In genomic region chr6:7697820-7698623, GRCh38 we compare ENCODE assay signal across 2 cellular contexts.
A peak's percentile ranks its signal among the peaks of the same experiment; 100 is the strongest.
TF ChIP-seq lines count a peak whose summit lies in the region.

No MANE protein-coding gene starts in this region.

TF ChIP-seq in A549, 52 proteins besides CTCF, POLR2A, EP300 and RAD21 (continued from another document):
- 0 out of 2 replicates have a peak, but pooled peaks have one; percentile 40 for TF ChIP-seq PBX3 (IDR thresholded peaks at IDR 0.05)
- TF ChIP-seq HDAC2 (IDR thresholded peaks at IDR 0.05): no peak
- no peak for TF ChIP-seq E2F6 (IDR thresholded peaks at IDR 0.05; ENCODE audit: borderline replicate concordance, low read depth)
- no peak for TF ChIP-seq HMGXB4 (CRISPR knock-in tag; IDR thresholded peaks at IDR 0.05; ENCODE audit: borderline replicate concordance)
- TF ChIP-seq CBX2 (IDR thresholded peaks at IDR 0.05; ENCODE audit: borderline replicate concordance, low read depth): no peak
- TF ChIP-seq GATA3 (IDR thresholded peaks at IDR 0.05; ENCODE audit: borderline replicate concordance): peak; percentile 88
- no peak for TF ChIP-seq RFX5 (IDR thresholded peaks at IDR 0.05)
- TF ChIP-seq JUNB (IDR thresholded peaks at IDR 0.05): peak; percentile 97
- no peak for TF ChIP-seq KDM5A (IDR thresholded peaks at IDR 0.05)
- TF ChIP-seq FOSL2 (IDR thresholded peaks at IDR 0.05): peak; percentile 90
- TF ChIP-seq FOSL2 (CRISPR knock-in tag; IDR thresholded peaks at IDR 0.05): peak; percentile 87
- TF ChIP-seq ZFP36 (IDR thresholded peaks at IDR 0.05; ENCODE audit: borderline replicate concordance, partially characterized antibody): peak; percentile 73
- TF ChIP-seq CEBPB (IDR thresholded peaks at IDR 0.05): peak; percentile 99 to 100

TF ChIP-seq in HepG2, 621 proteins besides CTCF, POLR2A, EP300 and RAD21 (continued from another document and continues in another):
- no peak for TF ChIP-seq UBTF (CRISPR knock-in tag; IDR thresholded peaks at IDR 0.05)
- TF ChIP-seq HDAC1 (CRISPR knock-in tag; IDR thresholded peaks at IDR 0.05): 0 out of 2 replicates have a peak, but pooled peaks have one; percentile 14
- peak; percentile 56; the same call in 1 of the 2 replicates for TF ChIP-seq KDM4B (CRISPR knock-in tag; IDR thresholded peaks at IDR 0.05)
- TF ChIP-seq ZNF768 (CRISPR knock-in tag; IDR thresholded peaks at IDR 0.05): peak; percentile 49; the same call in 1 of the 2 replicates
- TF ChIP-seq RBM39 (IDR thresholded peaks at IDR 0.05; ENCODE audit: low read depth, low read length, poor library complexity, severe bottlenecking): no peak
- peak; percentile 72 for TF ChIP-seq ZNF614 (CRISPR knock-in tag; IDR thresholded peaks at IDR 0.05; ENCODE audit: borderline replicate concordance)
- peak; percentile 32 for TF ChIP-seq TEAD3 (CRISPR knock-in tag; optimal IDR thresholded peaks at IDR 0.05; ENCODE audit: borderline replicate concordance)
- no peak for TF ChIP-seq ZBTB20 (CRISPR knock-in tag; IDR thresholded peaks at IDR 0.05; ENCODE audit: borderline replicate concordance, low read depth)
- TF ChIP-seq NR2F1 (CRISPR knock-in tag; IDR thresholded peaks at IDR 0.05): no peak
- no peak for TF ChIP-seq CERS6 (CRISPR knock-in tag; IDR thresholded peaks at IDR 0.05)
- TF ChIP-seq MLLT10 (CRISPR knock-in tag; IDR thresholded peaks at IDR 0.05): no peak
- TF ChIP-seq MTERF4 (CRISPR knock-in tag; IDR thresholded peaks at IDR 0.05): no peak
- TF ChIP-seq FOXA3 (CRISPR knock-in tag; IDR thresholded peaks at IDR 0.05): peak; percentile 91
- TF ChIP-seq IRX3 (CRISPR knock-in tag; IDR thresholded peaks at IDR 0.05; ENCODE audit: borderline replicate concordance, low read depth): no peak
- no peak for TF ChIP-seq DRAP1 (CRISPR knock-in tag; IDR thresholded peaks at IDR 0.05)
- TF ChIP-seq BRCA1 (CRISPR knock-in tag; IDR thresholded peaks at IDR 0.05): no peak
- peak; percentile 37; the same call in 1 of the 2 replicates for TF ChIP-seq RERE (CRISPR knock-in tag; IDR thresholded peaks at IDR 0.05; ENCODE audit: low read depth)
- no peak for TF ChIP-seq ZBTB38 (CRISPR knock-in tag; IDR thresholded peaks at IDR 0.05)
- no peak for TF ChIP-seq ZNF292 (CRISPR knock-in tag; IDR thresholded peaks at IDR 0.05; ENCODE audit: borderline replicate concordance, low read depth)
- TF ChIP-seq PTBP1 (IDR thresholded peaks at IDR 0.05; ENCODE audit: low read depth, low read length, poor library complexity, severe bottlenecking): no peak
- TF ChIP-seq FLYWCH1 (CRISPR knock-in tag; IDR thresholded peaks at IDR 0.05): no peak
- TF ChIP-seq ZBTB49 (CRISPR knock-in tag; IDR thresholded peaks at IDR 0.05; ENCODE audit: borderline replicate concordance): no peak
- no peak for TF ChIP-seq FOXO1 (CRISPR knock-in tag; IDR thresholded peaks at IDR 0.05)
- no peak for TF ChIP-seq ZNF720 (CRISPR knock-in tag; IDR thresholded peaks at IDR 0.05)
- TF ChIP-seq PBX2 (CRISPR knock-in tag; IDR thresholded peaks at IDR 0.05): no peak
- TF ChIP-seq PPARG (CRISPR knock-in tag; conservative IDR thresholded peaks at IDR 0.05): no peak
- TF ChIP-seq FOXC1 (CRISPR knock-in tag; IDR thresholded peaks at IDR 0.05; ENCODE audit: borderline replicate concordance): no peak
- TF ChIP-seq STAT5B (CRISPR knock-in tag; IDR thresholded peaks at IDR 0.05): no peak
- no peak for TF ChIP-seq TCF12 (IDR thresholded peaks at IDR 0.05)
- no peak for TF ChIP-seq TCF12 (CRISPR knock-in tag; IDR thresholded peaks at IDR 0.05)
- TF ChIP-seq ATF1 (CRISPR knock-in tag; IDR thresholded peaks at IDR 0.05): peak; percentile 31; the same call in 1 of the 2 replicates
- no peak for TF ChIP-seq TBX3 (IDR thresholded peaks at IDR 0.05; ENCODE audit: borderline replicate concordance)
- no peak for TF ChIP-seq HHEX (CRISPR knock-in tag; IDR thresholded peaks at IDR 0.05)
- TF ChIP-seq ZSCAN29 (CRISPR knock-in tag; conservative IDR thresholded peaks at IDR 0.05): no peak
- TF ChIP-seq ZNF776 (CRISPR knock-in tag; IDR thresholded peaks at IDR 0.05): no peak
- 0 out of 2 replicates have a peak, but pooled peaks have one; percentile 18 for TF ChIP-seq KDM2A (CRISPR knock-in tag; IDR thresholded peaks at IDR 0.05; ENCODE audit: borderline replicate concordance, low read depth)
- TF ChIP-seq EED (CRISPR knock-in tag; IDR thresholded peaks at IDR 0.05): no peak
- TF ChIP-seq ZNF724P (CRISPR knock-in tag; IDR thresholded peaks at IDR 0.05; ENCODE audit: borderline replicate concordance): no peak
- no peak for TF ChIP-seq ZNF232 (CRISPR knock-in tag; IDR thresholded peaks at IDR 0.05; ENCODE audit: borderline replicate concordance)
- TF ChIP-seq ZNF710 (CRISPR knock-in tag; IDR thresholded peaks at IDR 0.05; ENCODE audit: borderline replicate concordance): peak; percentile 44; the same call in 1 of the 2 replicates
- TF ChIP-seq NFATC3 (CRISPR knock-in tag; IDR thresholded peaks at IDR 0.05): no peak
- TF ChIP-seq TOE1 (CRISPR knock-in tag; IDR thresholded peaks at IDR 0.05): no peak
- no peak for TF ChIP-seq TBP (CRISPR knock-in tag; IDR thresholded peaks at IDR 0.05)
- no peak; the same call in 1 of the 2 replicates for TF ChIP-seq ZNF230 (CRISPR knock-in tag; IDR thresholded peaks at IDR 0.05)
- TF ChIP-seq IKZF4 (CRISPR knock-in tag; IDR thresholded peaks at IDR 0.05; ENCODE audit: borderline replicate concordance, low read depth, not compliant biosample characterization): no peak
- no peak for TF ChIP-seq ZNF441 (CRISPR knock-in tag; IDR thresholded peaks at IDR 0.05; ENCODE audit: borderline replicate concordance)
- TF ChIP-seq ELF1 (CRISPR knock-in tag; IDR thresholded peaks at IDR 0.05): no peak; the same call in 1 of the 2 replicates
- no peak for TF ChIP-seq GATAD1 (CRISPR knock-in tag; IDR thresholded peaks at IDR 0.05)
- no peak for TF ChIP-seq ZNF550 (CRISPR knock-in tag; IDR thresholded peaks at IDR 0.05; ENCODE audit: borderline replicate concordance)
- TF ChIP-seq SRF (IDR thresholded peaks at IDR 0.05; ENCODE audit: low read depth, low read length): no peak
